In the genomic region with DNA sequence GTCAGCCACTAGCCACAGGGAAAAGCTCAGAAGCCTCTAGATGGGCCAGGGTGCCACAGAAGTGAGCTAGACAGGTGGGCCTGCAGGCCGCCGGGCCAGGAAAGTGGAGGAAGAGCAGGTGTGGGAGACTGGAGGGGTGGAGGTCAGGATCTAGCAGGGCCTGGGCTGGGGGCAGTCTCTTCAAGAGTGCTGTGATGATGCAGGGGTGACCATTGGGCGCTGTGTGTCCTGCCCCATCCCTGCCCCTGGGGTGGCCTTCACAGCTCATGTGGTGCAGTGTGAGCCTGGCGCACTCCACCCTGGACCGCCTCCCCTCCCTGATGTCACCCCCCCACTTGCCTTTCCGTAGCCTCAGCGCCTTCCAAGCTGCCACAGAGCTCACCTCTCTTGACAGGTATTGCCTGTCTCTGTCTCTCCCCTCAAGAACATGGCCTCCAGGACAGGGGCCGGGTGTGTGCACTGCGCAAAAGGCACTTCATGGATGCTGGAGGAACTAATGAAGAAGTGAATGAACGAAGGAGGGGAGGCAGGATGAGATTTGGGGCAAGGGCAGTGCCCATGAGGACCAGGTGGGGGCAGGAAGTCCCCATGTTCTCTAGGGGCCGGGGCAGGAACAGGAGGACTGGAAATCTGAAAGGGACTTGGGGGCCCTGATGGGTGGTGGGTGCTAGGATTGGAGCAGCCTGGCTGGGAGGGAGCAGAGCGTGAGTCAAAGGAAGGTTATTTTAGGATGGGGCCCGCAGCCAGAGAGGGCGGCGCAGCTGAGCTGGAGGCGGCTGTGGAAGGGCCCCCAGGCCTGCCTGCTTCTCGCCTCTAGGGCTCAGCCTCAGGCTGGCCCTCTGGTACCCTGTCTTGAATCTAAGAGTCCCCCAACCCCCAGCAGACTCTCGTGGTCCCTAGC, we compare ENCODE assay signal across 8 cellular contexts. TPM values are rescaled to one million over a fixed set of nuclear protein-coding genes. Genes with fewer than 3 reads are reported as not detected.
DNase-seq lines count a peak whose midpoint lies in the region; ATAC-seq and TF ChIP-seq lines count a peak whose summit lies in the region.

No MANE protein-coding gene starts in this region.

- CTCF ChIA-PET in T-cell (lab: Charles Lee) = no interaction called here

- H3K27me3 Mint-ChIP-seq in T-cell = no peaks in the 10 kb centered on the region

- H3K4me1 ChIP-seq in gastrocnemius medialis = peaks cover 16 to 47% of the 10 kb centered on the region in 2 donors

- ATAC-seq in T-cell (replicated peaks in 1 of 4) (no peak), gastrocnemius medialis (peak; percentile 79 to 87)

- POLR2A ChIA-PET in T-cell (lab: Charles Lee) = no interaction called here

- TF ChIP-seq POLR2A in gastrocnemius medialis (IDR thresholded peaks at IDR 0.05) = no peak

- TF ChIP-seq CTCF in fibroblast of pulmonary artery (IDR thresholded peaks at IDR 0.05; ENCODE audit: low read length, missing control alignments) = peak; percentile 18
- peak in 2 of 5 experiments; percentile 4 to 23 for TF ChIP-seq CTCF in gastrocnemius medialis (IDR thresholded peaks at IDR 0.05 in 4 of 5, conservative IDR thresholded peaks at IDR 0.05 in 1 of 5)

- peak overlapping the region; percentile 80 to 83 for H3K27ac Mint-ChIP-seq in T-cell

- H3K27me3 ChIP-seq in gastrocnemius medialis = no peaks in the 10 kb centered on the region

- in situ Hi-C loops in gastrocnemius medialis (cut with MboI; ENCODE audit: low sequenced_read_pairs in 4 of 4) = no loop called here

- H3K9me3 Mint-ChIP-seq in T-cell = no peaks in the 10 kb centered on the region

- DNase-seq in ELR (ENCODE audit: low read depth) (peak; percentile 83), T-cell (no peak), fibroblast of pulmonary artery (ENCODE audit: low read depth) (peak; percentile 65), gastrocnemius medialis (peak in 1 of 2 donors; percentile 76), cerebellar nuclear complex (lab: John Stamatoyannopoulos, UW) (no peak), cortex of kidney (lab: John Stamatoyannopoulos, UW) (no peak), kidney glomerular epithelial cell (lab: John Stamatoyannopoulos, UW) (no peak)
- no peak for DNase-seq in stimulated activated CD4-positive, alpha-beta T cell treated with anti-CD3 and anti-CD28 coated beads, Interleukin-4, amount 100 ng/mL, for 4 hours

- peak overlapping the region in 1 of 3 donors; percentile 12 for H3K4me3 Mint-ChIP-seq in T-cell

- no peak overlapping the region for H3K4me3 ChIP-seq in fibroblast of pulmonary artery (replicated peaks; ENCODE audit: low read depth, low read length)
- H3K4me3 ChIP-seq in gastrocnemius medialis = no peak overlapping the region

- H3K9me3 ChIP-seq in gastrocnemius medialis = no peaks in the 10 kb centered on the region

- intact Hi-C loops in gastrocnemius medialis (cut with DNase I; ENCODE audit: low total_unique reads) = no loop called here

- peak overlapping the region; percentile 52 to 79 (median 72) for H3K27ac ChIP-seq in gastrocnemius medialis

- peaks cover 40 to 70% (median 52%) of the 10 kb centered on the region in 3 donors for H3K4me1 Mint-ChIP-seq in T-cell

- no peaks in the 10 kb centered on the region for H3K36me3 Mint-ChIP-seq in T-cell

- H3K36me3 ChIP-seq in gastrocnemius medialis = no peaks in the 10 kb centered on the region

RNA-seq across cellular contexts. Expression of a gene that starts 6.6 kb away (rescaled TPM):
- total RNA-seq in T-cell (100 to 1,000 TPM in 4 of 5 donors, 10 to 100 TPM in 1; 71.3 to 127 (median 102) TPM), gastrocnemius medialis (10 to 100 TPM; 24.7 to 65.2 (median 44.1) TPM)

RNA-seq across cellular contexts. Expression of a gene that starts 12.2 kb away (rescaled TPM):
- 10 to 100 TPM; 38.3 to 59.8 (median 55.0) TPM for total RNA-seq in T-cell
- 10 to 100 TPM in 1 of 4 donors, 1 to 10 TPM in 3; 5.1 to 29.1 (median 7.8) TPM for total RNA-seq in gastrocnemius medialis

RNA-seq across cellular contexts. Expression of a gene that starts 28.3 kb away (rescaled TPM):
- total RNA-seq in T-cell (under 1 TPM in 3 of 5 donors, not detected in 2; 0.16 to 0.33 (median 0.30) TPM), gastrocnemius medialis (1 to 10 TPM in 3 of 4 donors, under 1 TPM in 1; 0.34 to 4.2 (median 2.3) TPM)

RNA-seq across cellular contexts. Expression of a gene that starts 39.8 kb away (rescaled TPM):
- total RNA-seq in T-cell (1 to 10 TPM in 3 of 5 donors, not detected in 2; 1.5 to 1.7 (median 1.5) TPM), gastrocnemius medialis (1 to 10 TPM in 2 of 4 donors, not detected in 2; 1.4 to 2.7 TPM)

Comparison
In these comparisons a context has a peak if more than half of its experiments do, and no peak if none do; other contexts are left out.
1. DNase-seq: peak in ELR (single experiment) and fibroblast of pulmonary artery (single experiment); none in T-cell (0 of 34), cerebellar nuclear complex (0 of 2), stimulated activated CD4-positive, alpha-beta T cell treated with anti-CD3 and anti-CD28 coated beads, Interleukin-4, amount 100 ng/mL, for 4 hours (0 of 2), cortex of kidney (single experiment) and kidney glomerular epithelial cell (single experiment).
2. ATAC-seq: peak in gastrocnemius medialis (2 of 2); none in T-cell (0 of 4).